Comparison of ENCODE assay signal across 1 cellular context in the genomic region with DNA sequence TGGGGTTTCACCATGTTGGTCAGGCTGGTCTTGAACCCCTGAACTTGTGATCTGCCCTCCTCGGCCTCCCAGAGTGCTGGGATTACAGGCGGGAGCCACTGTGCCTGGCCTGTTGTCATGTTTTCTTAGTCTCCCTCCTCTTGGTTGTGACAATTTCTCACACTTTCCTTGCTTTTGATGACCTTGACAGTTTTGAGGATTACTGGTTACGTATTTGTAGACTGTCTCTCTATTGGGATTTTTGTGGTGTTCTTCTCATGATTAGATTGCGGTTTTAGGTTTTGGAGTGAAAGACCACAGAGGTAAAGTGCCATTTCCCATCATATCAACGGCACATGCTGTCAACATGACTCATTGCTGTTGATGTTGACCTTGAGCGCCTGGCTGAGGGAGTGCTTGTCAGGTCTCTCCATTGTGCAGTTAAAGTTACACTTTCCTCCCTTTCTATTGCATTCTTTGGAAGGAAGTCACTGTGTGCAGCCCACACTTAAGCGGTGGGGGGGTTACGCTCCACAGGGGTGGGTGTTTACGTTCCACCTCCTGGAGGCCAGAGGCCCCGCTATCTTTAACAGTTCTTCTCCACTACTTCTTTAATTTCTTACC.
A peak's percentile ranks its signal among the peaks of the same experiment; 100 is the strongest.
TF ChIP-seq lines count a peak whose summit lies in the region.

No MANE protein-coding gene starts in this region.

TF ChIP-seq in K562, 482 proteins besides CTCF, POLR2A, EP300 and RAD21 (continued from another document and continues in another):
- TF ChIP-seq, protein P1, sequence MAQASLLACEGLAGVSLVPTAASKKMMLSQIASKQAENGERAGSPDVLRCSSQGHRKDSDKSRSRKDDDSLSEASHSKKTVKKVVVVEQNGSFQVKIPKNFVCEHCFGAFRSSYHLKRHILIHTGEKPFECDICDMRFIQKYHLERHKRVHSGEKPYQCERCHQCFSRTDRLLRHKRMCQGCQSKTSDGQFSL (CRISPR knock-in tag; IDR thresholded peaks at IDR 0.05) = peak; percentile 92
- TF ChIP-seq, protein P1 (tag; IDR thresholded peaks at IDR 0.05) = no peak
- TF ChIP-seq, protein P2, sequence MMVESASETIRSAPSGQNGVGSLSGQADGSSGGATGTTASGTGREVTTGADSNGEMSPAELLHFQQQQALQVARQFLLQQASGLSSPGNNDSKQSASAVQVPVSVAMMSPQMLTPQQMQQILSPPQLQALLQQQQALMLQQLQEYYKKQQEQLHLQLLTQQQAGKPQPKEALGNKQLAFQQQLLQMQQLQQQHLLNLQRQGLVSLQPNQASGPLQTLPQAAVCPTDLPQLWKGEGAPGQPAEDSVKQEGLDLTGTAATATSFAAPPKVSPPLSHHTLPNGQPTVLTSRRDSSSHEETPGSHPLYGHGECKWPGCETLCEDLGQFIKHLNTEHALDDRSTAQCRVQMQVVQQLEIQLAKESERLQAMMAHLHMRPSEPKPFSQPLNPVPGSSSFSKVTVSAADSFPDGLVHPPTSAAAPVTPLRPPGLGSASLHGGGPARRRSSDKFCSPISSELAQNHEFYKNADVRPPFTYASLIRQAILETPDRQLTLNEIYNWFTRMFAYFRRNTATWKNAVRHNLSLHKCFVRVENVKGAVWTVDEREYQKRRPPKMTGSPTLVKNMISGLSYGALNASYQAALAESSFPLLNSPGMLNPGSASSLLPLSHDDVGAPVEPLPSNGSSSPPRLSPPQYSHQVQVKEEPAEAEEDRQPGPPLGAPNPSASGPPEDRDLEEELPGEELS (CRISPR knock-in tag; IDR thresholded peaks at IDR 0.05; ENCODE audit: borderline replicate concordance) = no peak
- TF ChIP-seq TBL1XR1 (IDR thresholded peaks at IDR 0.05; ENCODE audit: low read length in 2 of 2) (peak in 1 of 2 experiments; percentile 74; a peak in 2 of 4 replicates), SP1 (CRISPR knock-in tag; IDR thresholded peaks at IDR 0.05) (0 out of 2 replicates have a peak, but pooled peaks have one; percentile 43), EHMT2 (IDR thresholded peaks at IDR 0.05) (peak; percentile 84; the same call in 1 of the 2 replicates), FOXK2 (conservative IDR thresholded peaks at IDR 0.05 in 1 of 2, IDR thresholded peaks at IDR 0.05 in 1 of 2; ENCODE audit: low read depth in 2 of 2) (peak; percentile 93 to 94), SETDB1 (IDR thresholded peaks at IDR 0.05; ENCODE audit: low read length) (no peak), TAL1 (IDR thresholded peaks at IDR 0.05) (peak; percentile 68), ETV5 (CRISPR knock-in tag; IDR thresholded peaks at IDR 0.05; ENCODE audit: low read depth) (peak; percentile 68; the same call in 1 of the 2 replicates), NBN (IDR thresholded peaks at IDR 0.05; ENCODE audit: low read depth) (peak; percentile 56; the same call in 1 of the 2 replicates), ZEB2 (IDR thresholded peaks at IDR 0.05) (peak; percentile 90), CCAR2 (IDR thresholded peaks at IDR 0.05; ENCODE audit: low read depth, low read length) (no peak), ZC3H8 (IDR thresholded peaks at IDR 0.05) (no peak), NFIX (CRISPR knock-in tag; IDR thresholded peaks at IDR 0.05; ENCODE audit: low read depth) (no peak)
- TF ChIP-seq, protein P3, sequence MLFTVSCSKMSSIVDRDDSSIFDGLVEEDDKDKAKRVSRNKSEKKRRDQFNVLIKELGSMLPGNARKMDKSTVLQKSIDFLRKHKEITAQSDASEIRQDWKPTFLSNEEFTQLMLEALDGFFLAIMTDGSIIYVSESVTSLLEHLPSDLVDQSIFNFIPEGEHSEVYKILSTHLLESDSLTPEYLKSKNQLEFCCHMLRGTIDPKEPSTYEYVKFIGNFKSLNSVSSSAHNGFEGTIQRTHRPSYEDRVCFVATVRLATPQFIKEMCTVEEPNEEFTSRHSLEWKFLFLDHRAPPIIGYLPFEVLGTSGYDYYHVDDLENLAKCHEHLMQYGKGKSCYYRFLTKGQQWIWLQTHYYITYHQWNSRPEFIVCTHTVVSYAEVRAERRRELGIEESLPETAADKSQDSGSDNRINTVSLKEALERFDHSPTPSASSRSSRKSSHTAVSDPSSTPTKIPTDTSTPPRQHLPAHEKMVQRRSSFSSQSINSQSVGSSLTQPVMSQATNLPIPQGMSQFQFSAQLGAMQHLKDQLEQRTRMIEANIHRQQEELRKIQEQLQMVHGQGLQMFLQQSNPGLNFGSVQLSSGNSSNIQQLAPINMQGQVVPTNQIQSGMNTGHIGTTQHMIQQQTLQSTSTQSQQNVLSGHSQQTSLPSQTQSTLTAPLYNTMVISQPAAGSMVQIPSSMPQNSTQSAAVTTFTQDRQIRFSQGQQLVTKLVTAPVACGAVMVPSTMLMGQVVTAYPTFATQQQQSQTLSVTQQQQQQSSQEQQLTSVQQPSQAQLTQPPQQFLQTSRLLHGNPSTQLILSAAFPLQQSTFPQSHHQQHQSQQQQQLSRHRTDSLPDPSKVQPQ (CRISPR knock-in tag; IDR thresholded peaks at IDR 0.05; ENCODE audit: borderline replicate concordance) = no peak
- TF ChIP-seq, protein P4, sequence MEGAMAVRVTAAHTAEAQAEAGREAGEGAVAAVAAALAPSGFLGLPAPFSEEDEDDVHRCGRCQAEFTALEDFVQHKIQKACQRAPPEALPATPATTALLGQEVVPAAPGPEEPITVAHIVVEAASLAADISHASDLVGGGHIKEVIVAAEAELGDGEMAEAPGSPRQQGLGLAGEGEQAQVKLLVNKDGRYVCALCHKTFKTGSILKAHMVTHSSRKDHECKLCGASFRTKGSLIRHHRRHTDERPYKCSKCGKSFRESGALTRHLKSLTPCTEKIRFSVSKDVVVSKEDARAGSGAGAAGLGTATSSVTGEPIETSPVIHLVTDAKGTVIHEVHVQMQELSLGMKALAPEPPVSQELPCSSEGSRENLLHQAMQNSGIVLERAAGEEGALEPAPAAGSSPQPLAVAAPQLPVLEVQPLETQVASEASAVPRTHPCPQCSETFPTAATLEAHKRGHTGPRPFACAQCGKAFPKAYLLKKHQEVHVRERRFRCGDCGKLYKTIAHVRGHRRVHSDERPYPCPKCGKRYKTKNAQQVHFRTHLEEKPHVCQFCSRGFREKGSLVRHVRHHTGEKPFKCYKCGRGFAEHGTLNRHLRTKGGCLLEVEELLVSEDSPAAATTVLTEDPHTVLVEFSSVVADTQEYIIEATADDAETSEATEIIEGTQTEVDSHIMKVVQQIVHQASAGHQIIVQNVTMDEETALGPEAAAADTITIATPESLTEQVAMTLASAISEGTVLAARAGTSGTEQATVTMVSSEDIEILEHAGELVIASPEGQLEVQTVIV (CRISPR knock-in tag; IDR thresholded peaks at IDR 0.05; ENCODE audit: borderline replicate concordance) = no peak
- TF ChIP-seq, protein P5, sequence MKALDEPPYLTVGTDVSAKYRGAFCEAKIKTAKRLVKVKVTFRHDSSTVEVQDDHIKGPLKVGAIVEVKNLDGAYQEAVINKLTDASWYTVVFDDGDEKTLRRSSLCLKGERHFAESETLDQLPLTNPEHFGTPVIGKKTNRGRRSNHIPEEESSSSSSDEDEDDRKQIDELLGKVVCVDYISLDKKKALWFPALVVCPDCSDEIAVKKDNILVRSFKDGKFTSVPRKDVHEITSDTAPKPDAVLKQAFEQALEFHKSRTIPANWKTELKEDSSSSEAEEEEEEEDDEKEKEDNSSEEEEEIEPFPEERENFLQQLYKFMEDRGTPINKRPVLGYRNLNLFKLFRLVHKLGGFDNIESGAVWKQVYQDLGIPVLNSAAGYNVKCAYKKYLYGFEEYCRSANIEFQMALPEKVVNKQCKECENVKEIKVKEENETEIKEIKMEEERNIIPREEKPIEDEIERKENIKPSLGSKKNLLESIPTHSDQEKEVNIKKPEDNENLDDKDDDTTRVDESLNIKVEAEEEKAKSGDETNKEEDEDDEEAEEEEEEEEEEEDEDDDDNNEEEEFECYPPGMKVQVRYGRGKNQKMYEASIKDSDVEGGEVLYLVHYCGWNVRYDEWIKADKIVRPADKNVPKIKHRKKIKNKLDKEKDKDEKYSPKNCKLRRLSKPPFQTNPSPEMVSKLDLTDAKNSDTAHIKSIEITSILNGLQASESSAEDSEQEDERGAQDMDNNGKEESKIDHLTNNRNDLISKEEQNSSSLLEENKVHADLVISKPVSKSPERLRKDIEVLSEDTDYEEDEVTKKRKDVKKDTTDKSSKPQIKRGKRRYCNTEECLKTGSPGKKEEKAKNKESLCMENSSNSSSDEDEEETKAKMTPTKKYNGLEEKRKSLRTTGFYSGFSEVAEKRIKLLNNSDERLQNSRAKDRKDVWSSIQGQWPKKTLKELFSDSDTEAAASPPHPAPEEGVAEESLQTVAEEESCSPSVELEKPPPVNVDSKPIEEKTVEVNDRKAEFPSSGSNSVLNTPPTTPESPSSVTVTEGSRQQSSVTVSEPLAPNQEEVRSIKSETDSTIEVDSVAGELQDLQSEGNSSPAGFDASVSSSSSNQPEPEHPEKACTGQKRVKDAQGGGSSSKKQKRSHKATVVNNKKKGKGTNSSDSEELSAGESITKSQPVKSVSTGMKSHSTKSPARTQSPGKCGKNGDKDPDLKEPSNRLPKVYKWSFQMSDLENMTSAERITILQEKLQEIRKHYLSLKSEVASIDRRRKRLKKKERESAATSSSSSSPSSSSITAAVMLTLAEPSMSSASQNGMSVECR (CRISPR knock-in tag; IDR thresholded peaks at IDR 0.05) = no peak
- TF ChIP-seq, protein P6, sequence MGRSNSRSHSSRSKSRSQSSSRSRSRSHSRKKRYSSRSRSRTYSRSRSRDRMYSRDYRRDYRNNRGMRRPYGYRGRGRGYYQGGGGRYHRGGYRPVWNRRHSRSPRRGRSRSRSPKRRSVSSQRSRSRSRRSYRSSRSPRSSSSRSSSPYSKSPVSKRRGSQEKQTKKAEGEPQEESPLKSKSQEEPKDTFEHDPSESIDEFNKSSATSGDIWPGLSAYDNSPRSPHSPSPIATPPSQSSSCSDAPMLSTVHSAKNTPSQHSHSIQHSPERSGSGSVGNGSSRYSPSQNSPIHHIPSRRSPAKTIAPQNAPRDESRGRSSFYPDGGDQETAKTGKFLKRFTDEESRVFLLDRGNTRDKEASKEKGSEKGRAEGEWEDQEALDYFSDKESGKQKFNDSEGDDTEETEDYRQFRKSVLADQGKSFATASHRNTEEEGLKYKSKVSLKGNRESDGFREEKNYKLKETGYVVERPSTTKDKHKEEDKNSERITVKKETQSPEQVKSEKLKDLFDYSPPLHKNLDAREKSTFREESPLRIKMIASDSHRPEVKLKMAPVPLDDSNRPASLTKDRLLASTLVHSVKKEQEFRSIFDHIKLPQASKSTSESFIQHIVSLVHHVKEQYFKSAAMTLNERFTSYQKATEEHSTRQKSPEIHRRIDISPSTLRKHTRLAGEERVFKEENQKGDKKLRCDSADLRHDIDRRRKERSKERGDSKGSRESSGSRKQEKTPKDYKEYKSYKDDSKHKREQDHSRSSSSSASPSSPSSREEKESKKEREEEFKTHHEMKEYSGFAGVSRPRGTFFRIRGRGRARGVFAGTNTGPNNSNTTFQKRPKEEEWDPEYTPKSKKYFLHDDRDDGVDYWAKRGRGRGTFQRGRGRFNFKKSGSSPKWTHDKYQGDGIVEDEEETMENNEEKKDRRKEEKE (IDR thresholded peaks at IDR 0.05; ENCODE audit: borderline replicate concordance in 1 of 2, control insufficient read depth in 1 of 2, low read depth in 2 of 2, low read length in 1 of 2) = no peak
- TF ChIP-seq, protein P7, sequence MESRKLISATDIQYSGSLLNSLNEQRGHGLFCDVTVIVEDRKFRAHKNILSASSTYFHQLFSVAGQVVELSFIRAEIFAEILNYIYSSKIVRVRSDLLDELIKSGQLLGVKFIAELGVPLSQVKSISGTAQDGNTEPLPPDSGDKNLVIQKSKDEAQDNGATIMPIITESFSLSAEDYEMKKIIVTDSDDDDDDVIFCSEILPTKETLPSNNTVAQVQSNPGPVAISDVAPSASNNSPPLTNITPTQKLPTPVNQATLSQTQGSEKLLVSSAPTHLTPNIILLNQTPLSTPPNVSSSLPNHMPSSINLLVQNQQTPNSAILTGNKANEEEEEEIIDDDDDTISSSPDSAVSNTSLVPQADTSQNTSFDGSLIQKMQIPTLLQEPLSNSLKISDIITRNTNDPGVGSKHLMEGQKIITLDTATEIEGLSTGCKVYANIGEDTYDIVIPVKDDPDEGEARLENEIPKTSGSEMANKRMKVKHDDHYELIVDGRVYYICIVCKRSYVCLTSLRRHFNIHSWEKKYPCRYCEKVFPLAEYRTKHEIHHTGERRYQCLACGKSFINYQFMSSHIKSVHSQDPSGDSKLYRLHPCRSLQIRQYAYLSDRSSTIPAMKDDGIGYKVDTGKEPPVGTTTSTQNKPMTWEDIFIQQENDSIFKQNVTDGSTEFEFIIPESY (CRISPR knock-in tag; IDR thresholded peaks at IDR 0.05) = no peak
- TF ChIP-seq, protein P8, sequence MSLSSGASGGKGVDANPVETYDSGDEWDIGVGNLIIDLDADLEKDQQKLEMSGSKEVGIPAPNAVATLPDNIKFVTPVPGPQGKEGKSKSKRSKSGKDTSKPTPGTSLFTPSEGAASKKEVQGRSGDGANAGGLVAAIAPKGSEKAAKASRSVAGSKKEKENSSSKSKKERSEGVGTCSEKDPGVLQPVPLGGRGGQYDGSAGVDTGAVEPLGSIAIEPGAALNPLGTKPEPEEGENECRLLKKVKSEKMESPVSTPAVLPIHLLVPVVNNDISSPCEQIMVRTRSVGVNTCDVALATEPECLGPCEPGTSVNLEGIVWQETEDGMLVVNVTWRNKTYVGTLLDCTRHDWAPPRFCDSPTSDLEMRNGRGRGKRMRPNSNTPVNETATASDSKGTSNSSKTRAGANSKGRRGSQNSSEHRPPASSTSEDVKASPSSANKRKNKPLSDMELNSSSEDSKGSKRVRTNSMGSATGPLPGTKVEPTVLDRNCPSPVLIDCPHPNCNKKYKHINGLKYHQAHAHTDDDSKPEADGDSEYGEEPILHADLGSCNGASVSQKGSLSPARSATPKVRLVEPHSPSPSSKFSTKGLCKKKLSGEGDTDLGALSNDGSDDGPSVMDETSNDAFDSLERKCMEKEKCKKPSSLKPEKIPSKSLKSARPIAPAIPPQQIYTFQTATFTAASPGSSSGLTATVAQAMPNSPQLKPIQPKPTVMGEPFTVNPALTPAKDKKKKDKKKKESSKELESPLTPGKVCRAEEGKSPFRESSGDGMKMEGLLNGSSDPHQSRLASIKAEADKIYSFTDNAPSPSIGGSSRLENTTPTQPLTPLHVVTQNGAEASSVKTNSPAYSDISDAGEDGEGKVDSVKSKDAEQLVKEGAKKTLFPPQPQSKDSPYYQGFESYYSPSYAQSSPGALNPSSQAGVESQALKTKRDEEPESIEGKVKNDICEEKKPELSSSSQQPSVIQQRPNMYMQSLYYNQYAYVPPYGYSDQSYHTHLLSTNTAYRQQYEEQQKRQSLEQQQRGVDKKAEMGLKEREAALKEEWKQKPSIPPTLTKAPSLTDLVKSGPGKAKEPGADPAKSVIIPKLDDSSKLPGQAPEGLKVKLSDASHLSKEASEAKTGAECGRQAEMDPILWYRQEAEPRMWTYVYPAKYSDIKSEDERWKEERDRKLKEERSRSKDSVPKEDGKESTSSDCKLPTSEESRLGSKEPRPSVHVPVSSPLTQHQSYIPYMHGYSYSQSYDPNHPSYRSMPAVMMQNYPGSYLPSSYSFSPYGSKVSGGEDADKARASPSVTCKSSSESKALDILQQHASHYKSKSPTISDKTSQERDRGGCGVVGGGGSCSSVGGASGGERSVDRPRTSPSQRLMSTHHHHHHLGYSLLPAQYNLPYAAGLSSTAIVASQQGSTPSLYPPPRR (CRISPR knock-in tag; IDR thresholded peaks at IDR 0.05; ENCODE audit: borderline replicate concordance) = peak; percentile 90
- TF ChIP-seq, protein P9, sequence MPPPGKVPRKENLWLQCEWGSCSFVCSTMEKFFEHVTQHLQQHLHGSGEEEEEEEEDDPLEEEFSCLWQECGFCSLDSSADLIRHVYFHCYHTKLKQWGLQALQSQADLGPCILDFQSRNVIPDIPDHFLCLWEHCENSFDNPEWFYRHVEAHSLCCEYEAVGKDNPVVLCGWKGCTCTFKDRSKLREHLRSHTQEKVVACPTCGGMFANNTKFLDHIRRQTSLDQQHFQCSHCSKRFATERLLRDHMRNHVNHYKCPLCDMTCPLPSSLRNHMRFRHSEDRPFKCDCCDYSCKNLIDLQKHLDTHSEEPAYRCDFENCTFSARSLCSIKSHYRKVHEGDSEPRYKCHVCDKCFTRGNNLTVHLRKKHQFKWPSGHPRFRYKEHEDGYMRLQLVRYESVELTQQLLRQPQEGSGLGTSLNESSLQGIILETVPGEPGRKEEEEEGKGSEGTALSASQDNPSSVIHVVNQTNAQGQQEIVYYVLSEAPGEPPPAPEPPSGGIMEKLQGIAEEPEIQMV (tag; conservative IDR thresholded peaks at IDR 0.05; ENCODE audit: low read depth) = no peak
